Comparison of ENCODE assay signal across 37 cellular contexts in the genomic region with DNA sequence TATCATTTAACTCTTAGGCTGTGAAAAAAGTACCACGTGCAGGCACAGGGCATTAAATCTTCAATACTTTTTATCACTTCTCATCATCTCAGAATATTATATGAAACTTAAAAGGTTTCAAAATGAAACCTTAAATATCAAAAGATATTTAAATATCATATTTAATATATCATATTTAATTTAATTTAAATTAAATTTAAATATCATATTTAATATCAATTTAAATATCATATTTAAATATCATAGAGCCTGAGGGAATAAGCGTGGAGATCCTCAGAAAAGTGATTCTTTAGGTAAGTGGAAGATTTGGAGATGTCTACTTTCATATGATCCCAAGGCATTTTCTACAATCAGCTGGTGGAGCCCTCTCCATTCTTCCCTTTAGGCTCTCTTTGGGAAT.
"Had no signal": no experiment of that assay in that cellular context is flagged by ENCODE, and none has a peak within 500 bp of the region (broad histone marks: within the 10 kb centered on the region; RNA-seq: fewer than 3 reads in every experiment).

No MANE protein-coding gene starts in this region.

- H3K4me3 Mint-ChIP-seq: activated CD4-positive, alpha-beta memory T cell treated with anti-CD3 and anti-CD28 coated beads, Interleukin-2, amount 10 ng/mL, durations not matched to agents 7 days and 5 days; activated CD4-positive, alpha-beta T cell treated with anti-CD3 and anti-CD28 coated beads for 36 hours; activated CD4-positive, alpha-beta T cell treated with anti-CD3 and anti-CD28 coated beads, Interleukin-2, amount 10 ng/mL, durations not matched to agents 7 days and 5 days; activated naive CD4-positive, alpha-beta T cell treated with anti-CD3 and anti-CD28 coated beads for 36 hours; activated naive CD8-positive, alpha-beta T cell treated with anti-CD3 and anti-CD28 coated beads for 36 hours; activated T-cell treated with anti-CD3 and anti-CD28 coated beads, Interleukin-2, amount 50 U/mL, for 4 hours; activated T-cell treated with anti-CD3 and anti-CD28 coated beads, Interleukin-2, amount 50 U/mL, for 72 hours; activated T-helper 1 cell treated with anti-CD3 and anti-CD28 coated beads, Interleukin-12 subunit alpha, Interleukin-12 subunit beta, Interleukin-2, Interleukin-4 antibody, amounts not matched to agents 30 ng/mL and 10 ng/mL and 1 ng/mL, durations not matched to agents 14 hours and 24 hours and 36 hours; activated T-helper 17 cell treated with anti-CD3 and anti-CD28 coated beads, Interleukin-2, amount 50 U/mL, for 72 hours; T-cell; T-helper 1 cell treated with Interleukin-12 subunit alpha and Interleukin-12 subunit beta and Interleukin-4 antibody, amounts not matched to agents 30 μg/mL and 1 μg/mL, for 36 hours; T-helper 2 cell treated with Interferon-gamma antibody and Interleukin-4, amounts not matched to agents 5 μg/mL and 100 μg/mL, for 36 hours had no signal

- DNase-seq: activated CD4-positive, alpha-beta memory T cell treated with anti-CD3 and anti-CD28 coated beads, Interleukin-2, amount 10 ng/mL, durations not matched to agents 7 days and 5 days; activated CD4-positive, alpha-beta T cell treated with anti-CD3 and anti-CD28 coated beads for 1 hour; activated CD4-positive, alpha-beta T cell treated with anti-CD3 and anti-CD28 coated beads for 36 hours; activated CD4-positive, alpha-beta T cell treated with anti-CD3 and anti-CD28 coated beads for 48 hours; activated CD4-positive, alpha-beta T cell treated with anti-CD3 and anti-CD28 coated beads, Interleukin-2, amount 10 ng/mL, durations not matched to agents 7 days and 5 days; activated CD4-positive, alpha-beta T cell treated with anti-CD3 and anti-CD28 coated beads, Interleukin-2, amount 50 U/mL, for 48 hours; activated CD4-positive, CD25-positive, alpha-beta regulatory T cell; activated CD8-positive, alpha-beta memory T cell treated with anti-CD3 and anti-CD28 coated beads, Interleukin-2, amount 50 U/mL, for 4 hours; activated effector memory CD4-positive, alpha-beta T cell treated with anti-CD3 and anti-CD28 coated beads, Interleukin-2, amount 50 U/mL, for 16 hours; activated gamma-delta T cell treated with Interleukin-2 at 50 U/mL for 16 hours; activated naive CD4-positive, alpha-beta T cell; activated naive CD4-positive, alpha-beta T cell treated with anti-CD3 and anti-CD28 coated beads for 36 hours; activated naive CD4-positive, alpha-beta T cell treated with anti-CD3 and anti-CD28 coated beads, Interleukin-2, amount 50 U/mL, for 16 hours; activated naive CD8-positive, alpha-beta T cell treated with anti-CD3 and anti-CD28 coated beads for 36 hours; activated T-cell treated with anti-CD3 and anti-CD28 coated beads for 4 hours; activated T-cell treated with anti-CD3 and anti-CD28 coated beads, Interleukin-2, amount 50 U/mL, for 1 hour; activated T-cell treated with anti-CD3 and anti-CD28 coated beads, Interleukin-2, amount 50 U/mL, for 4 hours; activated T-cell treated with anti-CD3 and anti-CD28 coated beads, Interleukin-2, amount 50 U/mL, for 72 hours; adrenal gland; amniotic stem cell; aorta; body of pancreas; brain microvascular endothelial cell; central memory CD4-positive, alpha-beta T cell; T-cell; T-helper 2 cell; T-helper 9 cell had no signal

- H3K4me1 Mint-ChIP-seq: activated CD4-positive, alpha-beta memory T cell treated with anti-CD3 and anti-CD28 coated beads, Interleukin-2, amount 10 ng/mL, durations not matched to agents 7 days and 5 days; activated CD4-positive, alpha-beta T cell treated with anti-CD3 and anti-CD28 coated beads for 36 hours; activated CD4-positive, alpha-beta T cell treated with anti-CD3 and anti-CD28 coated beads, Interleukin-2, amount 10 ng/mL, durations not matched to agents 7 days and 5 days; activated naive CD8-positive, alpha-beta T cell treated with anti-CD3 and anti-CD28 coated beads for 36 hours; activated T-helper 17 cell treated with anti-CD3 and anti-CD28 coated beads, Interleukin-2, amount 50 U/mL, for 72 hours; T-cell had no signal

- H3K36me3 ChIP-seq: adrenal gland, brain microvascular endothelial cell, breast epithelium had no signal

- H3K27ac Mint-ChIP-seq: activated CD4-positive, alpha-beta memory T cell treated with anti-CD3 and anti-CD28 coated beads, Interleukin-2, amount 10 ng/mL, durations not matched to agents 7 days and 5 days; activated CD4-positive, alpha-beta T cell treated with anti-CD3 and anti-CD28 coated beads for 36 hours; activated CD4-positive, alpha-beta T cell treated with anti-CD3 and anti-CD28 coated beads, Interleukin-2, amount 10 ng/mL, durations not matched to agents 7 days and 5 days; activated naive CD4-positive, alpha-beta T cell treated with anti-CD3 and anti-CD28 coated beads for 36 hours; activated naive CD4-positive, alpha-beta T cell treated with anti-CD3 and anti-CD28 coated beads, Interleukin-2, amount 50 U/mL, for 72 hours; activated naive CD8-positive, alpha-beta T cell treated with anti-CD3 and anti-CD28 coated beads for 36 hours; activated T-cell treated with anti-CD3 and anti-CD28 coated beads, Interleukin-2, amount 50 U/mL, for 72 hours; activated T-helper 1 cell treated with anti-CD3 and anti-CD28 coated beads, Interleukin-12 subunit alpha, Interleukin-12 subunit beta, Interleukin-2, Interleukin-4 antibody, amounts not matched to agents 30 ng/mL and 10 ng/mL and 1 ng/mL, durations not matched to agents 14 hours and 24 hours and 36 hours; activated T-helper 17 cell treated with anti-CD3 and anti-CD28 coated beads, Interleukin-2, amount 50 U/mL, for 72 hours; T-cell; T-helper 1 cell treated with Interleukin-12 subunit alpha and Interleukin-12 subunit beta and Interleukin-4 antibody, amounts not matched to agents 30 μg/mL and 1 μg/mL, for 36 hours; T-helper 2 cell treated with Interferon-gamma antibody and Interleukin-4, amounts not matched to agents 5 μg/mL and 100 μg/mL, for 36 hours had no signal

- ATAC-seq: activated CD4-positive, alpha-beta T cell treated with anti-CD3 and anti-CD28 coated beads for 36 hours; activated CD4-positive, CD25-positive, alpha-beta regulatory T cell treated with anti-CD3 and anti-CD28 coated beads, Interleukin-2, amount 50 U/mL, for 24 hours; activated naive CD4-positive, alpha-beta T cell treated with anti-CD3 and anti-CD28 coated beads, Interleukin-2, amount 50 U/mL, for 72 hours; activated T-cell treated with anti-CD3 and anti-CD28 coated beads, Interleukin-2, amount 50 U/mL, for 4 hours; activated T-cell treated with anti-CD3 and anti-CD28 coated beads, Interleukin-2, amount 50 U/mL, for 72 hours; activated T-helper 17 cell treated with anti-CD3 and anti-CD28 coated beads, Interleukin-2, amount 50 U/mL, for 72 hours; body of pancreas; T-cell had no signal

- FAIRE-seq: astrocyte, TTC549 had no signal

- H3K27ac ChIP-seq: adrenal gland, body of pancreas, brain microvascular endothelial cell, breast epithelium, VCaP had no signal

- H3K27me3 ChIP-seq: adrenal gland, body of pancreas, brain microvascular endothelial cell, breast epithelium had no signal

- H3K27me3 Mint-ChIP-seq: activated CD4-positive, alpha-beta memory T cell treated with anti-CD3 and anti-CD28 coated beads, Interleukin-2, amount 10 ng/mL, durations not matched to agents 7 days and 5 days; activated CD4-positive, alpha-beta T cell treated with anti-CD3 and anti-CD28 coated beads for 36 hours; activated CD4-positive, alpha-beta T cell treated with anti-CD3 and anti-CD28 coated beads, Interleukin-2, amount 10 ng/mL, durations not matched to agents 7 days and 5 days; activated naive CD8-positive, alpha-beta T cell treated with anti-CD3 and anti-CD28 coated beads for 36 hours; activated T-helper 17 cell treated with anti-CD3 and anti-CD28 coated beads, Interleukin-2, amount 50 U/mL, for 72 hours; T-cell had no signal

- H3K4me1 ChIP-seq: adrenal gland, body of pancreas, breast epithelium had no signal

- H3K4me3 ChIP-seq: adrenal gland, body of pancreas, breast epithelium had no signal

- H3K9me3 Mint-ChIP-seq: activated CD4-positive, alpha-beta memory T cell treated with anti-CD3 and anti-CD28 coated beads, Interleukin-2, amount 10 ng/mL, durations not matched to agents 7 days and 5 days; activated CD4-positive, alpha-beta T cell treated with anti-CD3 and anti-CD28 coated beads, Interleukin-2, amount 10 ng/mL, durations not matched to agents 7 days and 5 days; activated naive CD8-positive, alpha-beta T cell treated with anti-CD3 and anti-CD28 coated beads for 36 hours; activated T-cell treated with anti-CD3 and anti-CD28 coated beads, Interleukin-2, amount 50 U/mL, for 72 hours; activated T-helper 1 cell treated with anti-CD3 and anti-CD28 coated beads, Interleukin-12 subunit alpha, Interleukin-12 subunit beta, Interleukin-2, Interleukin-4 antibody, amounts not matched to agents 30 ng/mL and 10 ng/mL and 1 ng/mL, durations not matched to agents 14 hours and 24 hours and 36 hours; activated T-helper 17 cell treated with anti-CD3 and anti-CD28 coated beads, Interleukin-2, amount 50 U/mL, for 72 hours; T-helper 1 cell treated with Interleukin-12 subunit alpha and Interleukin-12 subunit beta and Interleukin-4 antibody, amounts not matched to agents 30 μg/mL and 1 μg/mL, for 36 hours; T-helper 2 cell treated with Interferon-gamma antibody and Interleukin-4, amounts not matched to agents 5 μg/mL and 100 μg/mL, for 36 hours had no signal

- H3K36me3 Mint-ChIP-seq: activated naive CD4-positive, alpha-beta T cell treated with anti-CD3 and anti-CD28 coated beads, Interleukin-2, amount 50 U/mL, for 72 hours; activated naive CD8-positive, alpha-beta T cell treated with anti-CD3 and anti-CD28 coated beads for 36 hours; T-cell had no signal

- H3K9me3 ChIP-seq: adrenal gland, body of pancreas, breast epithelium had no signal
